ENCODE assay signal across 8 cellular contexts in genomic region chr6:11275598-11275997, GRCh38.
DNase-seq lines count a peak whose midpoint lies in the region; ATAC-seq and TF ChIP-seq lines count a peak whose summit lies in the region.

No MANE protein-coding gene starts in this region.

- H3K4me1 Mint-ChIP-seq in activated naive CD4-positive, alpha-beta T cell treated with anti-CD3 and anti-CD28 coated beads, Interleukin-2, amount 10 ng/mL, durations not matched to agents 7 days and 5 days, result peaks cover 32% of the 10 kb centered on the region
- peaks cover 40% of the 10 kb centered on the region for H3K4me1 Mint-ChIP-seq in stimulated activated naive CD8-positive, alpha-beta T cell treated with anti-CD3 and anti-CD28 coated beads, Interleukin-15, amount 100 ng/mL, for 72 hours

- no peaks in the 10 kb centered on the region for H3K27me3 Mint-ChIP-seq in activated naive CD4-positive, alpha-beta T cell treated with anti-CD3 and anti-CD28 coated beads, Interleukin-2, amount 10 ng/mL, durations not matched to agents 7 days and 5 days
- no peaks in the 10 kb centered on the region for H3K27me3 Mint-ChIP-seq in stimulated activated naive CD8-positive, alpha-beta T cell treated with anti-CD3 and anti-CD28 coated beads, Interleukin-15, amount 100 ng/mL, for 72 hours

- H3K4me3 Mint-ChIP-seq in activated naive CD4-positive, alpha-beta T cell treated with anti-CD3 and anti-CD28 coated beads, Interleukin-2, amount 10 ng/mL, durations not matched to agents 7 days and 5 days, result peak overlapping the region; percentile 24
- peak overlapping the region in 1 of 2 donors; percentile 27 for H3K4me3 Mint-ChIP-seq in stimulated activated naive CD8-positive, alpha-beta T cell treated with anti-CD3 and anti-CD28 coated beads, Interleukin-15, amount 100 ng/mL, for 72 hours

- no peak overlapping the region for H3K27ac ChIP-seq in coronary artery

- TF ChIP-seq CTCF in coronary artery (IDR thresholded peaks at IDR 0.05), result no peak

- H3K27ac Mint-ChIP-seq in activated naive CD4-positive, alpha-beta T cell treated with anti-CD3 and anti-CD28 coated beads, Interleukin-2, amount 10 ng/mL, durations not matched to agents 7 days and 5 days, result peak overlapping the region; percentile 74
- peak overlapping the region in 1 of 2 donors; percentile 29 for H3K27ac Mint-ChIP-seq in stimulated activated naive CD8-positive, alpha-beta T cell treated with anti-CD3 and anti-CD28 coated beads, Interleukin-15, amount 100 ng/mL, for 72 hours

- H3K4me3 ChIP-seq in coronary artery, result no peak overlapping the region

- CTCF ChIA-PET in activated naive CD4-positive, alpha-beta T cell treated with anti-CD3 and anti-CD28 coated beads, Interleukin-2, amount 10 ng/mL, durations not matched to agents 7 days and 5 days (lab: Charles Lee), result interaction anchor here (0.6 to 1.1 kb wide), 2 partner anchors 24 to 36 kb away, joined by 3 to 4 read pairs; no protein-coding TSS in a partner anchor

- H3K9me3 Mint-ChIP-seq in activated naive CD4-positive, alpha-beta T cell treated with anti-CD3 and anti-CD28 coated beads, Interleukin-2, amount 10 ng/mL, durations not matched to agents 7 days and 5 days, result no peaks in the 10 kb centered on the region
- H3K9me3 Mint-ChIP-seq in stimulated activated naive CD8-positive, alpha-beta T cell treated with anti-CD3 and anti-CD28 coated beads, Interleukin-15, amount 100 ng/mL, for 72 hours, result no peaks in the 10 kb centered on the region

- DNase-seq in COLO668 (lab: John Stamatoyannopoulos, UW; ENCODE audit: unreplicated experiment) (peak; percentile 32), coronary artery (ENCODE audit: low spot score) (no peak), NCI-H2196 treated with DMSO at 0.1 percent for 48 hours (lab: John Stamatoyannopoulos, UW; ENCODE audit: unreplicated experiment) (no peak), NCI-H774 (lab: John Stamatoyannopoulos, UW) (no peak)
- DNase-seq in activated naive CD4-positive, alpha-beta T cell treated with anti-CD3 and anti-CD28 coated beads, Interleukin-2, amount 10 ng/mL, durations not matched to agents 7 days and 5 days, result no peak
- DNase-seq in stimulated activated naive CD8-positive, alpha-beta T cell treated with anti-CD3 and anti-CD28 coated beads, Interleukin-15, amount 100 ng/mL, for 72 hours, result peak in 1 of 2 donors; percentile 18

- H3K36me3 Mint-ChIP-seq in activated naive CD4-positive, alpha-beta T cell treated with anti-CD3 and anti-CD28 coated beads, Interleukin-2, amount 10 ng/mL, durations not matched to agents 7 days and 5 days, result peaks cover 60% of the 10 kb centered on the region

- ATAC-seq in GM19328 (IDR thresholded peaks at IDR 0.05; ENCODE audit: unreplicated experiment), result peak; percentile 43
- peak; percentile 82 for ATAC-seq in HG03196 (IDR thresholded peaks at IDR 0.05; ENCODE audit: unreplicated experiment)
- ATAC-seq in stimulated activated naive CD8-positive, alpha-beta T cell treated with anti-CD3 and anti-CD28 coated beads, Interleukin-15, amount 100 ng/mL, for 72 hours, result peak; percentile 70
